Comparison of ENCODE assay signal across 20 cellular contexts in genomic region chr12:116265361-116266128, GRCh38. TPM values are rescaled to one million over a fixed set of nuclear protein-coding genes. Genes with fewer than 3 reads are reported as not detected.
DNase-seq lines count a peak whose midpoint lies in the region; ATAC-seq and TF ChIP-seq lines count a peak whose summit lies in the region.
"Had no signal": no experiment of that assay in that cellular context is flagged by ENCODE, and none has a peak within 500 bp of the region (broad histone marks: within the 10 kb centered on the region; RNA-seq: fewer than 3 reads in every experiment).

No MANE protein-coding gene starts in this region.

- CTCF ChIA-PET in Panc1 (lab: Charles Lee), result interaction anchor here (0.6 kb wide), 1 partner anchor 388 kb away, joined by 7 read pairs; no protein-coding TSS in a partner anchor

- DNase-seq in cardiac muscle cell (ENCODE audit: low read depth in 1 of 2, low spot score in 1 of 2) (no peak), Right ventricle myocardium superior (no peak), Panc1 (ENCODE audit: low read depth, low spot score) (no peak), fibroblast of villous mesenchyme (ENCODE audit: low read depth) (peak; percentile 23), smooth muscle cell (lab: John Stamatoyannopoulos, UW; ENCODE audit: unreplicated experiment) (no peak), SW 1271 (lab: John Stamatoyannopoulos, UW) (no peak), NCI-H146 treated with DMSO at 0.1 percent for 48 hours (lab: John Stamatoyannopoulos, UW; ENCODE audit: unreplicated experiment) (no peak)
- DNase-seq: activated CD4-positive, alpha-beta memory T cell treated with anti-CD3 and anti-CD28 coated beads for 36 hours; activated naive CD8-positive, alpha-beta T cell treated with anti-CD3 and anti-CD28 coated beads, Interleukin-2, amount 50 U/mL, for 24 hours; central memory CD4-positive, alpha-beta T cell; COR-L47; MG63; NCI-H1930; OCI-M1; retina; uterus had no signal

- H3F3A ChIP-seq in smooth muscle cell (ENCODE audit: low read depth), result no peaks in the 10 kb centered on the region

- no peak overlapping the region for H2AFZ ChIP-seq in smooth muscle cell (ENCODE audit: low read depth)

- H3K36me3 ChIP-seq in cardiac muscle cell, result no peaks in the 10 kb centered on the region
- H3K36me3 ChIP-seq in Panc1 (ENCODE audit: control insufficient read depth, insufficient read depth, low read length), result no peaks in the 10 kb centered on the region; the same call in 1 of the 2 replicates
- H3K36me3 ChIP-seq in smooth muscle cell (ENCODE audit: low read depth), result no peaks in the 10 kb centered on the region
- H3K36me3 ChIP-seq: MG63, uterus had no signal

- peak overlapping the region; percentile 60 for H3K4me2 ChIP-seq in smooth muscle cell

- H3K27ac ChIP-seq in cardiac muscle cell (peak overlapping the region; percentile 29), Panc1 (ENCODE audit: low read length) (peak overlapping the region; percentile 68), smooth muscle cell (ENCODE audit: low read depth) (peak overlapping the region; percentile 41)
- H3K27ac ChIP-seq: uterus, VCaP had no signal

- H3K79me2 ChIP-seq in smooth muscle cell (ENCODE audit: low read depth), result peaks cover 100% of the 10 kb centered on the region

- in situ Hi-C loops in Panc1 (cut with HindIII; ENCODE audit: low pct_unique_long_range_greater_than_20kb, low sequenced_read_pairs), result no loop called here

- peaks cover 44% of the 10 kb centered on the region for H3K4me1 ChIP-seq in cardiac muscle cell (ENCODE audit: low read depth)
- H3K4me1 ChIP-seq in Panc1 (ENCODE audit: control insufficient read depth, insufficient read depth, low read length), result peaks cover 85% of the 10 kb centered on the region
- H3K4me1 ChIP-seq in smooth muscle cell (ENCODE audit: low read depth), result peaks cover 61% of the 10 kb centered on the region

- peaks cover 100% of the 10 kb centered on the region for H4K20me1 ChIP-seq in smooth muscle cell (ENCODE audit: low read depth)

- TSS peak; percentile 10 for BruUV-seq in Panc1 (replicated peaks; lab: Mats Ljungman, UMichigan)

- no peaks in the 10 kb centered on the region for H3K27me3 ChIP-seq in cardiac muscle cell
- no peaks in the 10 kb centered on the region for H3K27me3 ChIP-seq in Panc1 (ENCODE audit: control insufficient read depth, insufficient read depth, low read length)
- no peaks in the 10 kb centered on the region for H3K27me3 ChIP-seq in smooth muscle cell (ENCODE audit: low read depth)
- H3K27me3 ChIP-seq: MG63, uterus had no signal

- TF ChIP-seq CTCF in cardiac muscle cell (IDR thresholded peaks at IDR 0.05; ENCODE audit: low read depth, low read length) (no peak), Panc1 (IDR thresholded peaks at IDR 0.05) (no peak), fibroblast of villous mesenchyme (IDR thresholded peaks at IDR 0.05; ENCODE audit: insufficient read depth, low read depth, low read length) (no peak), smooth muscle cell (IDR thresholded peaks at IDR 0.05; ENCODE audit: borderline replicate concordance, insufficient read depth, poor library complexity, severe bottlenecking) (no peak)

- intact Hi-C loops in Right ventricle myocardium superior (cut with DNase I) (no loop called here), Panc1 (cut with micrococcal nuclease; ENCODE audit: unreplicated experiment) (no loop called here)

- no peaks in the 10 kb centered on the region for H3K9me3 ChIP-seq in cardiac muscle cell (ENCODE audit: low read depth)
- no peaks in the 10 kb centered on the region for H3K9me3 ChIP-seq in Panc1 (ENCODE audit: control insufficient read depth, insufficient read depth, low read depth, low read length)
- no peaks in the 10 kb centered on the region for H3K9me3 ChIP-seq in smooth muscle cell (replicated peaks; ENCODE audit: low read depth)
- H3K9me3 ChIP-seq: MG63, uterus had no signal

- 74% methylated on average over 7 of the region's 7 CpGs for WGBS in smooth muscle cell (ENCODE audit: low lambda C conversion rate)

- H3K9ac ChIP-seq in smooth muscle cell (ENCODE audit: low read depth), result no peak overlapping the region

- H3K4me3 ChIP-seq in cardiac muscle cell (no peak overlapping the region), Panc1 (ENCODE audit: low read depth in 2 of 2, low read length in 2 of 2) (no peak overlapping the region), fibroblast of villous mesenchyme (ENCODE audit: low read depth, low read length) (no peak overlapping the region), smooth muscle cell (no peak overlapping the region)
- H3K4me3 ChIP-seq: GM12878, lung, MG63, uterus had no signal

- POLR2A ChIA-PET in Panc1 (lab: Charles Lee), result no interaction called here

- ATAC-seq in Right ventricle myocardium superior (ENCODE audit: poor library complexity) (no peak), Panc1 (no peak), GM19023 (IDR thresholded peaks at IDR 0.05; ENCODE audit: unreplicated experiment) (no peak)
- ATAC-seq: activated naive CD8-positive, alpha-beta T cell treated with anti-CD3 and anti-CD28 coated beads, Interleukin-2, amount 50 U/mL, for 24 hours; GM12878 had no signal

RNA-seq across cellular contexts. Expression of gene MED13L, which starts 11.9 kb away (rescaled TPM):
- 49.5 and 94.3 TPM in 2 replicates for total RNA-seq in cardiac muscle cell
- polyA plus RNA-seq in cardiac muscle cell, result 31.3 and 39.2 TPM in 2 replicates
- total RNA-seq in Right ventricle myocardium superior, result 57.7 TPM
- 170 TPM for total RNA-seq in Panc1 (2021; ENCODE audit: unreplicated experiment)
- polyA plus RNA-seq in Panc1 (2012; ENCODE audit: insufficient read length), result 34.4 TPM
- total RNA-seq in fibroblast of villous mesenchyme, result 120 and 189 TPM in 2 replicates
- total RNA-seq in smooth muscle cell, result 65.9 and 74.3 TPM in 2 replicates
- polyA plus RNA-seq in smooth muscle cell, result 13.2 and 20.3 TPM in 2 replicates
